In the genomic region with DNA sequence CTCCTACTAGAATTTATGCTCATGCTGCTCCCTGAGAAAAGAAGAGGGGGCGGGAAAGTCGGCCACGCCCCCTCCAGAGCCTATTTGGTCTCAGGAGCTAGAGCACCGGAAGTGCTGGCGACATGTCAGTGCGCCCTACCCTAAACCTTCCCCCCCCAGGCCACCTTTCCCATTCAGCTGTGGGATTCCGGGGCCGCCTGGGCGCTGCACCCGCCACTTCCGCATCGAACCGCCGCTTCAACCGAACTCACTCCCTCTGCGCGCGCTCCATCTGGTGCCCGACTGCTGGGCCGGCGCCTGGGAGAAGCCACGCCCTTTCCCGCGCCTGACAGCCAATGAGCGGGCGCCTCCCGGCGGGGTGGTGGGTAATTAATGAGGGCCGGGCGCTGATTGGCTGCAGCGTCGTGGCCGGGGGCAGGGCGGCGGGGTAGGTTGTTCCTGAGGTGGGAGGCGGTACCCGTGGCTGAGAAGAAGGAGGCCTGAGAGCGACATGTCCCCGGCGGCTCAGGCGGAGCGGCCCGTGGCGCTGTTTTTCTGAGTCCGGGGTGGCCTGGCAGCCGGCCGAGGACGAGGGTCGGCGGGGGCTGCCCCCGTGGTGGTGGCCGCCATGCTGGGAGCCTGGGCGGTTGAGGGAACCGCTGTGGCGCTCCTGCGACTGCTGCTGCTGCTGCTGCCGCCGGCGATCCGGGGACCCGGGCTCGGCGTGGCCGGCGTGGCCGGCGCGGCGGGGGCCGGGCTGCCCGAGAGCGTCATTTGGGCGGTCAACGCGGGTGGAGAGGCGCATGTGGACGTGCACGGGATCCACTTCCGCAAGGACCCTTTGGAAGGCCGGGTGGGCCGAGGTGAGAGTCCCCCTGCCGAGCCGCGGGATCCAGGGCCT, we compare ENCODE assay signal across 1 cellular context.
TF ChIP-seq lines count a peak whose summit lies in the region.

A gene with protein sequence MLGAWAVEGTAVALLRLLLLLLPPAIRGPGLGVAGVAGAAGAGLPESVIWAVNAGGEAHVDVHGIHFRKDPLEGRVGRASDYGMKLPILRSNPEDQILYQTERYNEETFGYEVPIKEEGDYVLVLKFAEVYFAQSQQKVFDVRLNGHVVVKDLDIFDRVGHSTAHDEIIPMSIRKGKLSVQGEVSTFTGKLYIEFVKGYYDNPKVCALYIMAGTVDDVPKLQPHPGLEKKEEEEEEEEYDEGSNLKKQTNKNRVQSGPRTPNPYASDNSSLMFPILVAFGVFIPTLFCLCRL (plus strand): TSS at position 460 of the 880 bp plus-strand sequence. CDS start 148 bp downstream, at position 608.

TF ChIP-seq in HepG2, 621 proteins besides CTCF, POLR2A, EP300 and RAD21 (continued from another document and continues in another):
- TF ChIP-seq THRA (CRISPR knock-in tag; IDR thresholded peaks at IDR 0.05; ENCODE audit: borderline replicate concordance) (no peak; the same call in 1 of the 2 replicates), ZNF556 (CRISPR knock-in tag; IDR thresholded peaks at IDR 0.05; ENCODE audit: borderline replicate concordance) (peak; percentile 15; the same call in 1 of the 2 replicates), ZNF382 (CRISPR knock-in tag; IDR thresholded peaks at IDR 0.05; ENCODE audit: borderline replicate concordance) (no peak), MAF1 (CRISPR knock-in tag; IDR thresholded peaks at IDR 0.05; ENCODE audit: borderline replicate concordance) (peak; percentile 77; the same call in 1 of the 2 replicates), ZNF788 (CRISPR knock-in tag; IDR thresholded peaks at IDR 0.05; ENCODE audit: borderline replicate concordance) (peak; percentile 75; the same call in 1 of the 2 replicates), WIZ (CRISPR knock-in tag; IDR thresholded peaks at IDR 0.05) (no peak), ZBTB42 (CRISPR knock-in tag; IDR thresholded peaks at IDR 0.05) (no peak; the same call in 1 of the 2 replicates), ZMYM3 (CRISPR knock-in tag; IDR thresholded peaks at IDR 0.05) (no peak; the same call in 1 of the 2 replicates), ZNF329 (CRISPR knock-in tag; IDR thresholded peaks at IDR 0.05; ENCODE audit: low read depth) (peak; percentile 60; the same call in 1 of the 2 replicates), NFYB (CRISPR knock-in tag; IDR thresholded peaks at IDR 0.05) (peak; percentile 86), ZIK1 (CRISPR knock-in tag; IDR thresholded peaks at IDR 0.05; ENCODE audit: borderline replicate concordance, low read depth) (peak; percentile 49; the same call in 1 of the 2 replicates), CBX5 (CRISPR knock-in tag; IDR thresholded peaks at IDR 0.05; ENCODE audit: borderline replicate concordance) (peak; percentile 52; the same call in 1 of the 2 replicates), KMT2B (CRISPR knock-in tag; IDR thresholded peaks at IDR 0.05) (peak; percentile 88), ZNF558 (CRISPR knock-in tag; IDR thresholded peaks at IDR 0.05; ENCODE audit: borderline replicate concordance) (no peak), ZNF350 (CRISPR knock-in tag; IDR thresholded peaks at IDR 0.05; ENCODE audit: borderline replicate concordance, low read depth) (peak; percentile 91), XRCC5 (optimal IDR thresholded peaks at IDR 0.05; ENCODE audit: low read length) (peak; percentile 85), NFE2L2 (IDR thresholded peaks at IDR 0.05; ENCODE audit: low read length) (no peak), PITX1 (CRISPR knock-in tag; IDR thresholded peaks at IDR 0.05) (peak; percentile 47; the same call in 1 of the 2 replicates), TRIM22 (IDR thresholded peaks at IDR 0.05) (no peak), TRIM24 (CRISPR knock-in tag; IDR thresholded peaks at IDR 0.05) (no peak), SKIL (CRISPR knock-in tag; IDR thresholded peaks at IDR 0.05; ENCODE audit: borderline replicate concordance) (peak; percentile 65), TIGD3 (CRISPR knock-in tag; IDR thresholded peaks at IDR 0.05; ENCODE audit: borderline replicate concordance) (no peak), CBX2 (IDR thresholded peaks at IDR 0.05; ENCODE audit: low read depth, low read length) (no peak), CBX2 (CRISPR knock-in tag; IDR thresholded peaks at IDR 0.05; ENCODE audit: low read depth) (no peak), SATB2 (CRISPR knock-in tag; IDR thresholded peaks at IDR 0.05) (no peak), THAP8 (CRISPR knock-in tag; IDR thresholded peaks at IDR 0.05; ENCODE audit: borderline replicate concordance) (no peak)
- TF ChIP-seq, protein P1, sequence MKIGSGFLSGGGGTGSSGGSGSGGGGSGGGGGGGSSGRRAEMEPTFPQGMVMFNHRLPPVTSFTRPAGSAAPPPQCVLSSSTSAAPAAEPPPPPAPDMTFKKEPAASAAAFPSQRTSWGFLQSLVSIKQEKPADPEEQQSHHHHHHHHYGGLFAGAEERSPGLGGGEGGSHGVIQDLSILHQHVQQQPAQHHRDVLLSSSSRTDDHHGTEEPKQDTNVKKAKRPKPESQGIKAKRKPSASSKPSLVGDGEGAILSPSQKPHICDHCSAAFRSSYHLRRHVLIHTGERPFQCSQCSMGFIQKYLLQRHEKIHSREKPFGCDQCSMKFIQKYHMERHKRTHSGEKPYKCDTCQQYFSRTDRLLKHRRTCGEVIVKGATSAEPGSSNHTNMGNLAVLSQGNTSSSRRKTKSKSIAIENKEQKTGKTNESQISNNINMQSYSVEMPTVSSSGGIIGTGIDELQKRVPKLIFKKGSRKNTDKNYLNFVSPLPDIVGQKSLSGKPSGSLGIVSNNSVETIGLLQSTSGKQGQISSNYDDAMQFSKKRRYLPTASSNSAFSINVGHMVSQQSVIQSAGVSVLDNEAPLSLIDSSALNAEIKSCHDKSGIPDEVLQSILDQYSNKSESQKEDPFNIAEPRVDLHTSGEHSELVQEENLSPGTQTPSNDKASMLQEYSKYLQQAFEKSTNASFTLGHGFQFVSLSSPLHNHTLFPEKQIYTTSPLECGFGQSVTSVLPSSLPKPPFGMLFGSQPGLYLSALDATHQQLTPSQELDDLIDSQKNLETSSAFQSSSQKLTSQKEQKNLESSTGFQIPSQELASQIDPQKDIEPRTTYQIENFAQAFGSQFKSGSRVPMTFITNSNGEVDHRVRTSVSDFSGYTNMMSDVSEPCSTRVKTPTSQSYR (CRISPR knock-in tag; IDR thresholded peaks at IDR 0.05; ENCODE audit: borderline replicate concordance): no peak
- TF ChIP-seq, protein P2, sequence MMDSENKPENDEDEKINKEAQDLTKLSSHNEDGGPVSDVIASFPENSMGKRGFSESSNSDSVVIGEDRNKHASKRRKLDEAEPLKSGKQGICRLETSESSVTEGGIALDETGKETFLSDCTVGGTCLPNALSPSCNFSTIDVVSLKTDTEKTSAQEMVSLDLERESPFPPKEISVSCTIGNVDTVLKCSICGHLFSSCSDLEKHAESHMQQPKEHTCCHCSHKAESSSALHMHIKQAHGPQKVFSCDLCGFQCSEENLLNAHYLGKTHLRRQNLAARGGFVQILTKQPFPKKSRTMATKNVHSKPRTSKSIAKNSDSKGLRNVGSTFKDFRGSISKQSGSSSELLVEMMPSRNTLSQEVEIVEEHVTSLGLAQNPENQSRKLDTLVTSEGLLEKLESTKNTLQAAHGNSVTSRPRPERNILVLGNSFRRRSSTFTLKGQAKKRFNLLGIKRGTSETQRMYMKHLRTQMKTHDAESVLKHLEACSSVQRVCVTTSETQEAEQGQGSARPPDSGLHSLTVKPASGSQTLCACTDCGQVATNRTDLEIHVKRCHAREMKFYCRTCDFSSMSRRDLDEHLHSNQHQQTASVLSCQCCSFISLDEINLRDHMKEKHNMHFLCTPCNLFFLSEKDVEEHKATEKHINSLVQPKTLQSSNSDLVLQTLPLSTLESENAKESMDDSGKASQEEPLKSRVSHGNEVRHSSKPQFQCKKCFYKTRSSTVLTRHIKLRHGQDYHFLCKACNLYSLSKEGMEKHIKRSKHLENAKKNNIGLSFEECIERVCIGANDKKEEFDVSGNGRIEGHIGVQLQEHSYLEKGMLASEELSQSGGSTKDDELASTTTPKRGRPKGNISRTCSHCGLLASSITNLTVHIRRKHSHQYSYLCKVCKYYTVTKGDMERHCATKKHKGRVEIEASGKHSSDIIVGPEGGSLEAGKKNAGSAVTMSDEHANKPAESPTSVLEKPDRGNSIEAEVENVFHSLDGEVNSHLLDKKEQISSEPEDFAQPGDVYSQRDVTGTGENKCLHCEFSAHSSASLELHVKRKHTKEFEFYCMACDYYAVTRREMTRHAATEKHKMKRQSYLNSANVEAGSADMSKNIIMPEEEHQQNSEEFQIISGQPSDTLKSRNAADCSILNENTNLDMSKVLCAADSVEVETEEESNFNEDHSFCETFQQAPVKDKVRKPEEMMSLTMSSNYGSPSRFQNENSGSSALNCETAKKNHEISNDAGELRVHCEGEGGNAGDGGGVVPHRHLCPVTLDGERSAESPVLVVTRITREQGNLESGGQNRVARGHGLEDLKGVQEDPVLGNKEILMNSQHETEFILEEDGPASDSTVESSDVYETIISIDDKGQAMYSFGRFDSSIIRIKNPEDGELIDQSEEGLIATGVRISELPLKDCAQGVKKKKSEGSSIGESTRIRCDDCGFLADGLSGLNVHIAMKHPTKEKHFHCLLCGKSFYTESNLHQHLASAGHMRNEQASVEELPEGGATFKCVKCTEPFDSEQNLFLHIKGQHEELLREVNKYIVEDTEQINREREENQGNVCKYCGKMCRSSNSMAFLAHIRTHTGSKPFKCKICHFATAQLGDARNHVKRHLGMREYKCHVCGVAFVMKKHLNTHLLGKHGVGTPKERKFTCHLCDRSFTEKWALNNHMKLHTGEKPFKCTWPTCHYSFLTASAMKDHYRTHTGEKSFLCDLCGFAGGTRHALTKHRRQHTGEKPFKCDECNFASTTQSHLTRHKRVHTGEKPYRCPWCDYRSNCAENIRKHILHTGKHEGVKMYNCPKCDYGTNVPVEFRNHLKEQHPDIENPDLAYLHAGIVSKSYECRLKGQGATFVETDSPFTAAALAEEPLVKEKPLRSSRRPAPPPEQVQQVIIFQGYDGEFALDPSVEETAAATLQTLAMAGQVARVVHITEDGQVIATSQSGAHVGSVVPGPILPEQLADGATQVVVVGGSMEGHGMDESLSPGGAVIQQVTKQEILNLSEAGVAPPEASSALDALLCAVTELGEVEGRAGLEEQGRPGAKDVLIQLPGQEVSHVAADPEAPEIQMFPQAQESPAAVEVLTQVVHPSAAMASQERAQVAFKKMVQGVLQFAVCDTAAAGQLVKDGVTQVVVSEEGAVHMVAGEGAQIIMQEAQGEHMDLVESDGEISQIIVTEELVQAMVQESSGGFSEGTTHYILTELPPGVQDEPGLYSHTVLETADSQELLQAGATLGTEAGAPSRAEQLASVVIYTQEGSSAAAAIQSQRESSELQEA (CRISPR knock-in tag; IDR thresholded peaks at IDR 0.05; ENCODE audit: not compliant biosample characterization): peak; percentile 31
